Comparison of ENCODE assay signal across 8 cellular contexts in genomic region chrX:132219343-132219768, GRCh38. TPM values are rescaled to one million over a fixed set of nuclear protein-coding genes. Genes with fewer than 3 reads are reported as not detected.
A peak's percentile ranks its signal among the peaks of the same experiment; 100 is the strongest.
DNase-seq lines count a peak whose midpoint lies in the region; ATAC-seq, FAIRE-seq and TF ChIP-seq lines count a peak whose summit lies in the region.

Gene RAP2C (minus strand): TSS chrX:132219447. CDS start chrX:132217268, 2,179 bp downstream.

- POLR2A ChIA-PET in naive thymus-derived CD8-positive, alpha-beta T cell (lab: Charles Lee) = interaction anchor here (1.3 kb wide), 1 partner anchor 127 kb away, joined by 5 read pairs; no protein-coding TSS in a partner anchor

- no peaks in the 10 kb centered on the region for H3K36me3 ChIP-seq in DND-41 (ENCODE audit: insufficient read depth, low read length)

- H3K27me3 Mint-ChIP-seq in activated T-helper 17 cell treated with anti-CD3 and anti-CD28 coated beads, Interleukin-2, amount 50 U/mL, for 72 hours = no peaks in the 10 kb centered on the region
- no peaks in the 10 kb centered on the region for H3K27me3 Mint-ChIP-seq in naive thymus-derived CD8-positive, alpha-beta T cell

- peak; percentile 54; the same call in 1 of the 2 replicates for TF ChIP-seq RAD21 in Ishikawa (IDR thresholded peaks at IDR 0.05; ENCODE audit: low read depth)

- TF ChIP-seq CTCF in DND-41 (IDR thresholded peaks at IDR 0.05; ENCODE audit: borderline replicate concordance, extremely low read depth, low read length, poor library complexity, severe bottlenecking) = peak; percentile 65
- TF ChIP-seq CTCF in subcutaneous adipose tissue (IDR thresholded peaks at IDR 0.05; ENCODE audit: low read depth) = no peak

- no peaks in the 10 kb centered on the region for H3K9me3 Mint-ChIP-seq in activated T-helper 17 cell treated with anti-CD3 and anti-CD28 coated beads, Interleukin-2, amount 50 U/mL, for 72 hours
- peaks cover 0 to 2% (median 0%) of the 10 kb centered on the region in 9 donors for H3K9me3 Mint-ChIP-seq in naive thymus-derived CD8-positive, alpha-beta T cell

- H3K4me1 Mint-ChIP-seq in activated T-helper 17 cell treated with anti-CD3 and anti-CD28 coated beads, Interleukin-2, amount 50 U/mL, for 72 hours = peaks cover 16% of the 10 kb centered on the region
- peaks cover 9 to 30% (median 21%) of the 10 kb centered on the region in 4 donors for H3K4me1 Mint-ChIP-seq in naive thymus-derived CD8-positive, alpha-beta T cell

- no peaks in the 10 kb centered on the region for H3K27me3 ChIP-seq in DND-41 (ENCODE audit: insufficient read depth, low read length, poor library complexity)

- H3K27ac Mint-ChIP-seq in activated T-helper 17 cell treated with anti-CD3 and anti-CD28 coated beads, Interleukin-2, amount 50 U/mL, for 72 hours = peak within 1 kb of the TSS; percentile 84
- peak within 1 kb of the TSS; percentile 81 to 99 (median 94) for H3K27ac Mint-ChIP-seq in naive thymus-derived CD8-positive, alpha-beta T cell

- peaks cover 22% of the 10 kb centered on the region for H3K79me2 ChIP-seq in DND-41 (ENCODE audit: insufficient read depth, low read length)

- H3K9ac ChIP-seq in DND-41 (ENCODE audit: low read depth, low read length) = peak within 1 kb of the TSS; percentile 81

- peak within 1 kb of the TSS; percentile 49 to 85; a peak in 3 of 4 replicates for H3K4me3 ChIP-seq in DND-41 (ENCODE audit: low read depth in 1 of 2, low read length in 2 of 2)

- no peaks in the 10 kb centered on the region for H4K20me1 ChIP-seq in DND-41 (ENCODE audit: insufficient read depth, low read length)

- H2AFZ ChIP-seq in DND-41 (ENCODE audit: low read depth, low read length) = peak within 1 kb of the TSS; percentile 88

- peaks cover 27% of the 10 kb centered on the region for H3K4me1 ChIP-seq in DND-41 (ENCODE audit: insufficient read depth, low read length)

- H3K27ac ChIP-seq in DND-41 (ENCODE audit: low read length) = peak within 1 kb of the TSS; percentile 52

- H3K9me3 ChIP-seq in DND-41 (ENCODE audit: insufficient read depth, low read length, severe bottlenecking) = no peaks in the 10 kb centered on the region

- FAIRE-seq in RCC 7860 (lab: Jason Lieb, UNC) = peak; percentile 31

- peak within 1 kb of the TSS; percentile 92 for H3K4me3 Mint-ChIP-seq in activated T-helper 17 cell treated with anti-CD3 and anti-CD28 coated beads, Interleukin-2, amount 50 U/mL, for 72 hours
- H3K4me3 Mint-ChIP-seq in naive thymus-derived CD8-positive, alpha-beta T cell = peak within 1 kb of the TSS; percentile 84 to 96 (median 92)

- TF ChIP-seq EP300 in Ishikawa (IDR thresholded peaks at IDR 0.05; ENCODE audit: borderline replicate concordance) = no peak

- ATAC-seq in DND-41 (ENCODE audit: insufficient read depth, low read depth) (peak; percentile 41), GM21723 (IDR thresholded peaks at IDR 0.05; ENCODE audit: unreplicated experiment) (peak; percentile 55)
- ATAC-seq in activated T-helper 17 cell treated with anti-CD3 and anti-CD28 coated beads, Interleukin-2, amount 50 U/mL, for 72 hours (replicated peaks) = peak; percentile 57
- ATAC-seq in naive thymus-derived CD8-positive, alpha-beta T cell = peak in 1 of 2 donors; percentile 26

- H3K4me2 ChIP-seq in DND-41 (ENCODE audit: insufficient read depth, low read length) = peak within 1 kb of the TSS; percentile 73

- peak; percentile 57 for DNase-seq in DND-41
- DNase-seq in RCC 7860 (ENCODE audit: low spot score) = peak; percentile 52
- peak; percentile 67 for DNase-seq in fibroblast of peridontal ligament (ENCODE audit: extremely low read depth)
- peak in 9 of 10 donors; percentile 20 to 78 (median 40) for DNase-seq in naive thymus-derived CD8-positive, alpha-beta T cell

- H3K36me3 Mint-ChIP-seq in activated T-helper 17 cell treated with anti-CD3 and anti-CD28 coated beads, Interleukin-2, amount 50 U/mL, for 72 hours (ENCODE audit: low read depth) = peaks cover 21% of the 10 kb centered on the region
- peaks cover 0 to 5% (median 0%) of the 10 kb centered on the region in 3 donors for H3K36me3 Mint-ChIP-seq in naive thymus-derived CD8-positive, alpha-beta T cell

TF ChIP-seq in Ishikawa, 13 proteins besides CTCF, POLR2A, EP300 and RAD21:
- TF ChIP-seq USF1 (IDR thresholded peaks at IDR 0.05) = no peak
- no peak for TF ChIP-seq NFIC (IDR thresholded peaks at IDR 0.05)
- no peak for TF ChIP-seq FOXM1 (IDR thresholded peaks at IDR 0.05; ENCODE audit: borderline replicate concordance, low read depth)

RNA-seq across cellular contexts. Expression of gene RAP2C, which starts in this region (rescaled TPM):
- 10 to 100 TPM; 29.6 to 35.2 TPM for total RNA-seq in activated T-helper 17 cell treated with anti-CD3 and anti-CD28 coated beads, Interleukin-2, amount 50 U/mL, for 72 hours
- 10 to 100 TPM; 29.0 to 29.5 TPM for total RNA-seq in naive thymus-derived CD8-positive, alpha-beta T cell
- 10 to 100 TPM; 12.3 to 23.9 (median 15.1) TPM for polyA plus RNA-seq in naive thymus-derived CD8-positive, alpha-beta T cell
- 10 to 100 TPM; 22.9 to 26.9 (median 26.2) TPM for total RNA-seq in subcutaneous adipose tissue
